ENCODE assay signal across 9 cellular contexts in the genomic region with DNA sequence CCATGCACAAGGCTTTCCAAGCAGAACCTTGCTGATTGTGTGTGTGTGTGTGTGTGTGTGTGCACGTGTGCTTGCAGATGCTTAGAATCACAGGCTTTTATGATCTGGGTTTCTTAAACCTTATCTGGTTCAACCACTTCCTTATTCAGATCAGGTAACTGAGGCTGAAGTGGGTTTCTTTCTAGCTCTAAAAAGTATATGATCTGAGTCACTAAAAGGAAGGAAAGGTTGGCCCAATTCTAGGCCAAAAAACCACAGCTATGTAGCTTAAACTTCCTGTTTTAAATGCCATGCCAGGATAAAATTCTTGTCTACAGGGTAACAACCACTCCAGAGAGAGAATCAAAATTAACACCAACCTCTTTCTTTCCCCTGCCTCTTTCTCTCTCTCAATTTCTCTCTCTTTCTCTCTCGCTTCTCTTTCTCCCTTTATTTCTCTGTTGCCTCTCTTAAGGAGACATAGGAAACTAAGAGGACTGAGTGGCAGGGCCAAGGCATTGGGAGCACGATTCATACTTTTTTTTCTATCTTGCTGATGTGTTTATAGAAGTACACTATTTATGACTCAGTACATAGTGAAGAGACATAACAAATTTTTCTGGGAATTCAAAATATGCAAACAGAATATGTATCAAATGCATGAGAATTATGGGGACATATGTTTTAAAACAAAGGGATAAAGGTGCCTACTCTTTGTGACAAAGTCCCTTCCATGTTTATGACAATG.
DNase-seq lines count a peak whose midpoint lies in the region; ATAC-seq and TF ChIP-seq lines count a peak whose summit lies in the region.
"Had no signal": no experiment of that assay in that cellular context is flagged by ENCODE, and none has a peak within 500 bp of the region (broad histone marks: within the 10 kb centered on the region; RNA-seq: fewer than 3 reads in every experiment).

No MANE protein-coding gene starts in this region.

- intact Hi-C loops in sciatic nerve (cut with DNase I), result no loop called here

- no peak overlapping the region for H3K4me3 ChIP-seq in AG09309 (ENCODE audit: control insufficient read depth, low read depth, low read length)
- H3K4me3 ChIP-seq in fibroblast of the aortic adventitia (ENCODE audit: low read depth, low read length), result no peak overlapping the region

- ATAC-seq in HG03469 (IDR thresholded peaks at IDR 0.05; ENCODE audit: unreplicated experiment) (peak; percentile 75), sciatic nerve (no peak)

- no peak for TF ChIP-seq CTCF in AG09309 (IDR thresholded peaks at IDR 0.05; ENCODE audit: control insufficient read depth, insufficient read depth, low read depth, low read length, missing control alignments)
- no peak for TF ChIP-seq CTCF in fibroblast of the aortic adventitia (IDR thresholded peaks at IDR 0.05; ENCODE audit: insufficient read depth, low read length)

- peak; percentile 64 for DNase-seq in AG09309 (ENCODE audit: low read depth)
- peak; percentile 16 for DNase-seq in T-helper 9 cell
- peak; percentile 84 for DNase-seq in fibroblast of the aortic adventitia (ENCODE audit: low read depth)
- DNase-seq in NCI-H1105 (lab: John Stamatoyannopoulos, UW), result no peak
- no peak for DNase-seq in NCI-H510A treated with DMSO at 0.1 percent for 48 hours (lab: John Stamatoyannopoulos, UW)
- no peak for DNase-seq in Ammon's horn (ENCODE audit: low spot score)
- no peak for DNase-seq in sciatic nerve (ENCODE audit: low spot score)
- DNase-seq: islet precursor cell had no signal

Comparison
In these comparisons a context has a peak if more than half of its experiments do, and no peak if none do; other contexts are left out.
1. DNase-seq: peak in AG09309 (single experiment), T-helper 9 cell (single experiment) and fibroblast of the aortic adventitia (single experiment); none in NCI-H1105 (single experiment), NCI-H510A treated with DMSO at 0.1 percent for 48 hours (single experiment), Ammon's horn (single experiment) and sciatic nerve (single experiment).